ENCODE assay signal across 8 cellular contexts in genomic region chr10:30434273-30435067, GRCh38. TPM values are rescaled to one million over a fixed set of nuclear protein-coding genes. Genes with fewer than 3 reads are reported as not detected.
DNase-seq lines count a peak whose midpoint lies in the region; ATAC-seq and TF ChIP-seq lines count a peak whose summit lies in the region.

No MANE protein-coding gene starts in this region.

- H3K4me1 ChIP-seq in iPS-20b (ENCODE audit: insufficient read depth, low read length) = peaks cover 26% of the 10 kb centered on the region

- peak; percentile 48 for ATAC-seq in GM21529 (IDR thresholded peaks at IDR 0.05; ENCODE audit: unreplicated experiment)

- H3K4me3 Mint-ChIP-seq in IgD-negative memory B cell = peak overlapping the region; percentile 94 to 96 (median 96)

- peak overlapping the region; percentile 81; the same call in 1 of the 2 replicates for H3K9ac ChIP-seq in iPS-20b (ENCODE audit: low read depth, low read length)

- H3K36me3 Mint-ChIP-seq in IgD-negative memory B cell = no peaks in the 10 kb centered on the region

- H3K27ac Mint-ChIP-seq in IgD-negative memory B cell = peak overlapping the region; percentile 77 to 98 (median 97)

- H3K27ac ChIP-seq in brain microvascular endothelial cell (peak overlapping the region; percentile 92), iPS-20b (ENCODE audit: low read length) (no peak overlapping the region), skin epidermis (peak overlapping the region; percentile 69 to 100 (median 97))

- H3K27me3 Mint-ChIP-seq in IgD-negative memory B cell = no peaks in the 10 kb centered on the region

- H3K4me3 ChIP-seq in brain microvascular endothelial cell (ENCODE audit: low read depth, low read length) = peak overlapping the region; percentile 72
- H3K4me3 ChIP-seq in iPS-20b (ENCODE audit: low read length) = peak overlapping the region; percentile 84
- H3K4me3 ChIP-seq in skin epidermis = peak overlapping the region; percentile 69 to 98 (median 84)

- H3K9me3 ChIP-seq in iPS-20b (ENCODE audit: insufficient read depth, low read depth, low read length) = no peaks in the 10 kb centered on the region

- peaks cover 48 to 53% (median 51%) of the 10 kb centered on the region in 3 donors for H3K4me1 Mint-ChIP-seq in IgD-negative memory B cell

- in situ Hi-C loops in brain microvascular endothelial cell (cut with HindIII; ENCODE audit: low pct_ligation_motif_present, low sequenced_read_pairs) = loop anchor here (25.0 kb wide), 1 partner anchor 103 kb away; no protein-coding TSS in a partner anchor

- H3K36me3 ChIP-seq in brain microvascular endothelial cell (replicated peaks) (no peaks in the 10 kb centered on the region), iPS-20b (ENCODE audit: insufficient read depth, low read depth, low read length) (peaks cover 7% of the 10 kb centered on the region; the same call in 1 of the 2 replicates)

- H3K27me3 ChIP-seq in brain microvascular endothelial cell (replicated peaks) = no peaks in the 10 kb centered on the region
- peaks cover 45% of the 10 kb centered on the region for H3K27me3 ChIP-seq in iPS-20b (ENCODE audit: insufficient read depth, low read length)

- DNase-seq in EH (ENCODE audit: low read depth) = peak; percentile 83
- peak; percentile 81 for DNase-seq in UCSD-AML1 (lab: John Stamatoyannopoulos, UW; ENCODE audit: unreplicated experiment)
- peak; percentile 61 for DNase-seq in brain microvascular endothelial cell
- no peak for DNase-seq in pons (ENCODE audit: low spot score)

- no peak for TF ChIP-seq CTCF in brain microvascular endothelial cell (IDR thresholded peaks at IDR 0.05; ENCODE audit: low read depth, low read length, missing control alignments)

- H3K9me3 Mint-ChIP-seq in IgD-negative memory B cell = peaks cover 0 to 2% (median 0%) of the 10 kb centered on the region in 3 donors

RNA-seq across cellular contexts. Expression of gene MAP3K8, which starts 0.5 kb away (rescaled TPM):
- 40.0 TPM for polyA plus RNA-seq in IgD-negative memory B cell
